ENCODE assay signal across 8 cellular contexts in the genomic region with DNA sequence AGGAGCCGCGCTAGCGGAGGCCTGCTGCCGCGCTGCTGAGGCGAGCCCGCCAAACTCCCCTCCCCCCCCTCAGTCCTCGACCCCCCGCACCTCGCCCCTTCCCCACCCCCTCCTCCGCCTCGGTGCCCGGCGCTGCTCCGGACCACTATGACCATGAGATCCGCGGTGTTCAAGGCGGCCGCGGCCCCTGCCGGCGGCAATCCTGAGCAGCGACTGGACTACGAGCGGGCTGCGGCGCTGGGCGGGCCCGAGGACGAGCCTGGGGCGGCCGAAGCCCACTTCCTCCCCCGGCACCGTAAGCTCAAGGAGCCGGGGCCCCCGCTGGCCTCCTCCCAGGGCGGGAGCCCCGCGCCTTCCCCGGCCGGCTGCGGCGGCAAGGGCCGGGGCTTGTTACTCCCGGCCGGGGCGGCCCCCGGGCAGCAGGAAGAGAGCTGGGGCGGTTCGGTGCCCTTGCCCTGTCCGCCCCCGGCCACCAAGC. TPM values are rescaled to one million over a fixed set of nuclear protein-coding genes. Genes with fewer than 3 reads are reported as not detected.
DNase-seq lines count a peak whose midpoint lies in the region; ATAC-seq and FAIRE-seq lines count a peak whose summit lies in the region.

No MANE protein-coding gene starts in this region.

- peak; percentile 5 for DNase-seq in NCI-H1105 treated with DMSO at 0.1 percent for 48 hours (lab: John Stamatoyannopoulos, UW)
- no peak for DNase-seq in NCI-H1105 (lab: John Stamatoyannopoulos, UW)
- peak; percentile 55 for DNase-seq in RPMI8226
- peak; percentile 84 for DNase-seq in ecto neural progenitor cell (ENCODE audit: low spot score)
- peak; percentile 89 for DNase-seq in mesenteric fat pad (ENCODE audit: low spot score)
- DNase-seq in urothelium cell line (ENCODE audit: low spot score) = peak; percentile 62

- no peak for FAIRE-seq in urothelium cell line (lab: Jason Lieb, UNC)

- ATAC-seq in HG02571 (IDR thresholded peaks at IDR 0.05; ENCODE audit: unreplicated experiment) = peak; percentile 24
- no peak for ATAC-seq in GM21526 (IDR thresholded peaks at IDR 0.05; ENCODE audit: low FRiP score, unreplicated experiment)

RNA-seq across cellular contexts. Expression of gene MSL1, which starts 0.7 kb away (rescaled TPM):
- total RNA-seq in mesenteric fat pad = 77.0 TPM

RNA-seq across cellular contexts. Expression of gene CASC3, which starts 17.8 kb away (rescaled TPM):
- 84.4 TPM for total RNA-seq in mesenteric fat pad

RNA-seq across cellular contexts. Expression of gene NR1D1, which starts 22.1 kb away (rescaled TPM):
- 15.5 TPM for total RNA-seq in mesenteric fat pad

RNA-seq across cellular contexts. Expression of gene RAPGEFL1, which starts 54.8 kb away (rescaled TPM):
- total RNA-seq in mesenteric fat pad = 10.1 TPM

RNA-seq across cellular contexts. Expression of gene THRA, which starts 59.7 kb away (rescaled TPM):
- total RNA-seq in mesenteric fat pad = 74.7 TPM
